Comparison of ENCODE assay signal across 18 cellular contexts in the genomic region with DNA sequence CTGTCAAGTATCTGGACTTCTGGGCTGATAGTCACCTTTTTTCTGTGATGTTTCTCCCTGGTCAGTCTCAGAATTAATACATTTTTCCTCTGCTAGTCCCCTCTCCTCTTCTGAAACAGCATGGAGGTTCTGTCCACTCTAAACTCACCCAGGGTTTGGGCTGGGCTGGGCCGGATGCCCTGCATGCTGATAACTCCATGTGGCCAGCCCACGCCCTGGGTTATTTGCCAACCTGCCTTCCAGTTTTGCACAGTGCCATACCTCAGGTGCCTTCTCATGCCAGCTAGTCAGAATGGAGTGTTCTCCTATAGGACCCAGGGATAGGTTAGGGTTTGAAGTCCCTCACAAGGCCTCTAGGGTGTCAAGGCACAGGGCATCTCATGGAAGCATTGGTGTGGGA. TPM values are rescaled to one million over a fixed set of nuclear protein-coding genes. Genes with fewer than 3 reads are reported as not detected.
A peak's percentile ranks its signal among the peaks of the same experiment; 100 is the strongest.
DNase-seq lines count a peak whose midpoint lies in the region; ATAC-seq and TF ChIP-seq lines count a peak whose summit lies in the region.
"Had no signal": no experiment of that assay in that cellular context is flagged by ENCODE, and none has a peak within 500 bp of the region (broad histone marks: within the 10 kb centered on the region; RNA-seq: fewer than 3 reads in every experiment).

No MANE protein-coding gene starts in this region.

- 97% methylated on average over 2 of the region's 2 CpGs; no CpG with 5 or more reads in 1 of the 2 experiments for WGBS in endodermal cell (ENCODE audit: insufficient coverage in 1 of 2, insufficient read length in 1 of 2), 2 experiments
- 37 to 88% (median 51%) methylated on average over 2 of the region's 2 CpGs for WGBS in stomach, 5 donors

- H3K4me3 ChIP-seq in MM.1S (ENCODE audit: low read length) (no peak overlapping the region), endodermal cell (ENCODE audit: low read length) (no peak overlapping the region), neural progenitor cell (no peak overlapping the region), stomach (no peak overlapping the region)
- H3K4me3 ChIP-seq: GM12878, K562 had no signal

- no peaks in the 10 kb centered on the region for H3K27me3 Mint-ChIP-seq in activated naive CD8-positive, alpha-beta T cell
- H3K27me3 Mint-ChIP-seq in activated naive CD8-positive, alpha-beta T cell treated with anti-CD3 and anti-CD28 coated beads for 36 hours: no peaks in the 10 kb centered on the region
- H3K27me3 Mint-ChIP-seq in endodermal cell (ENCODE audit: insufficient read depth) (no peaks in the 10 kb centered on the region), neural progenitor cell (ENCODE audit: insufficient read depth, low read depth) (no peaks in the 10 kb centered on the region)

- no peak for TF ChIP-seq EP300 in stomach (IDR thresholded peaks at IDR 0.05)

- H3K9me3 ChIP-seq in MM.1S (replicated peaks; ENCODE audit: insufficient read depth, low read length) (no peaks in the 10 kb centered on the region), endodermal cell (ENCODE audit: control insufficient read depth, low read length) (no peaks in the 10 kb centered on the region), neural progenitor cell (ENCODE audit: low read depth) (no peaks in the 10 kb centered on the region), stomach (no peaks in the 10 kb centered on the region)

- H3K27ac ChIP-seq in MM.1S (ENCODE audit: low read length) (peak overlapping the region; percentile 93), endodermal cell (ENCODE audit: low read depth, low read length) (no peak overlapping the region), neural progenitor cell (no peak overlapping the region), stomach (no peak overlapping the region)
- H3K27ac ChIP-seq: C4-2B had no signal

- H3K27me3 ChIP-seq in MM.1S (replicated peaks; ENCODE audit: insufficient read depth, low read length) (no peaks in the 10 kb centered on the region), endodermal cell (ENCODE audit: control insufficient read depth, insufficient read depth, low read length, poor library complexity, severe bottlenecking) (no peaks in the 10 kb centered on the region), neural progenitor cell (no peaks in the 10 kb centered on the region), stomach (no peaks in the 10 kb centered on the region)

- H3K9me2 ChIP-seq in MM.1S (replicated peaks; ENCODE audit: insufficient read depth, low read length): no peaks in the 10 kb centered on the region

- H3K27ac Mint-ChIP-seq in activated naive CD8-positive, alpha-beta T cell: peak overlapping the region; percentile 41
- H3K27ac Mint-ChIP-seq in activated naive CD8-positive, alpha-beta T cell treated with anti-CD3 and anti-CD28 coated beads for 36 hours: no peak overlapping the region
- H3K27ac Mint-ChIP-seq in endodermal cell: peak overlapping the region; percentile 15
- H3K27ac Mint-ChIP-seq in neural progenitor cell: peak overlapping the region; percentile 55

- H3K9ac ChIP-seq in MM.1S (ENCODE audit: low read length) (no peak overlapping the region), endodermal cell (ENCODE audit: extremely low read depth, low read length, poor library complexity, severe bottlenecking) (no peak overlapping the region), neural progenitor cell (no peak overlapping the region)

- H3K4me3 Mint-ChIP-seq in activated naive CD8-positive, alpha-beta T cell: no peak overlapping the region
- no peak overlapping the region for H3K4me3 Mint-ChIP-seq in activated naive CD8-positive, alpha-beta T cell treated with anti-CD3 and anti-CD28 coated beads for 36 hours
- H3K4me3 Mint-ChIP-seq in endodermal cell: no peak overlapping the region
- no peak overlapping the region for H3K4me3 Mint-ChIP-seq in neural progenitor cell

- H3K9me3 Mint-ChIP-seq in activated naive CD8-positive, alpha-beta T cell (ENCODE audit: low read depth): no peaks in the 10 kb centered on the region
- peaks cover 4% of the 10 kb centered on the region for H3K9me3 Mint-ChIP-seq in activated naive CD8-positive, alpha-beta T cell treated with anti-CD3 and anti-CD28 coated beads for 36 hours
- no peaks in the 10 kb centered on the region for H3K9me3 Mint-ChIP-seq in endodermal cell
- H3K9me3 Mint-ChIP-seq in neural progenitor cell: peaks cover 2% of the 10 kb centered on the region

- intact Hi-C loops in stomach (cut with DNase I; ENCODE audit: low total_unique reads): no loop called here

- ATAC-seq in HG02840 (IDR thresholded peaks at IDR 0.05; ENCODE audit: low FRiP score, unreplicated experiment): no peak
- ATAC-seq: GM12878, K562, Panc1 had no signal

- H3F3A ChIP-seq in MM.1S (ENCODE audit: insufficient read depth, low read length) (peaks cover 38% of the 10 kb centered on the region), neural progenitor cell (ENCODE audit: low read depth) (peaks cover 27% of the 10 kb centered on the region)

- no peak for DNase-seq in activated naive CD8-positive, alpha-beta T cell treated with anti-CD3 and anti-CD28 coated beads for 36 hours
- DNase-seq in MM.1S (no peak), endodermal cell (no peak), neural progenitor cell (ENCODE audit: low spot score) (no peak), T-helper 9 cell (no peak), stomach (no peak)
- DNase-seq: DMS153, NCI-H1092, NCI-H1694 treated with DMSO at 0.1 percent for 48 hours, NCI-H446 treated with DMSO at 0.1 percent for 48 hours, NCI-H774, SHP77 treated with DMSO at 0.1 percent for 48 hours had no signal

- no peak for TF ChIP-seq POLR2A in stomach (IDR thresholded peaks at IDR 0.05)

- TF ChIP-seq CTCF in MM.1S (IDR thresholded peaks at IDR 0.05; ENCODE audit: low read length) (peak; percentile 5; the same call in 1 of the 2 replicates), endodermal cell (conservative IDR thresholded peaks at IDR 0.05) (peak; percentile 47), neural progenitor cell (IDR thresholded peaks at IDR 0.05) (no peak), stomach (IDR thresholded peaks at IDR 0.05) (no peak)

- H2AFZ ChIP-seq in MM.1S (ENCODE audit: low read length) (no peak overlapping the region), neural progenitor cell (replicated peaks) (no peak overlapping the region)

- H3K79me2 ChIP-seq in MM.1S (ENCODE audit: low read length) (peaks cover 17% of the 10 kb centered on the region), neural progenitor cell (ENCODE audit: low read depth) (no peaks in the 10 kb centered on the region)

- H3K4me1 ChIP-seq in MM.1S (ENCODE audit: low read length) (peaks cover 57% of the 10 kb centered on the region), endodermal cell (ENCODE audit: control insufficient read depth, insufficient read depth, low read length) (peaks cover 3% of the 10 kb centered on the region), neural progenitor cell (peaks cover 17% of the 10 kb centered on the region), stomach (no peaks in the 10 kb centered on the region)

- peaks cover 17% of the 10 kb centered on the region for H3K4me1 Mint-ChIP-seq in activated naive CD8-positive, alpha-beta T cell (ENCODE audit: low read depth)
- H3K4me1 Mint-ChIP-seq in activated naive CD8-positive, alpha-beta T cell treated with anti-CD3 and anti-CD28 coated beads for 36 hours: peaks cover 37% of the 10 kb centered on the region
- H3K4me1 Mint-ChIP-seq in endodermal cell (peaks cover 37% of the 10 kb centered on the region), neural progenitor cell (peaks cover 34% of the 10 kb centered on the region)

- H3K4me2 ChIP-seq in MM.1S (ENCODE audit: low read depth, low read length): peak overlapping the region; percentile 61; the same call in 1 of the 2 replicates
- H3K4me2 ChIP-seq in neural progenitor cell: peak overlapping the region; percentile 41

- no peaks in the 10 kb centered on the region for H4K20me1 ChIP-seq in MM.1S (ENCODE audit: insufficient read depth, low read length)
- H4K20me1 ChIP-seq in neural progenitor cell (ENCODE audit: low read depth): peaks cover 4% of the 10 kb centered on the region

- no peaks in the 10 kb centered on the region for H3K36me3 ChIP-seq in MM.1S (replicated peaks; ENCODE audit: insufficient read depth, low read length)
- H3K36me3 ChIP-seq in endodermal cell (ENCODE audit: control insufficient read depth, insufficient read depth, low read length): no peaks in the 10 kb centered on the region
- H3K36me3 ChIP-seq in neural progenitor cell: no peaks in the 10 kb centered on the region
- no peaks in the 10 kb centered on the region for H3K36me3 ChIP-seq in stomach

- H3K36me3 Mint-ChIP-seq in activated naive CD8-positive, alpha-beta T cell: no peaks in the 10 kb centered on the region
- peaks cover 22% of the 10 kb centered on the region for H3K36me3 Mint-ChIP-seq in activated naive CD8-positive, alpha-beta T cell treated with anti-CD3 and anti-CD28 coated beads for 36 hours
- H3K36me3 Mint-ChIP-seq in endodermal cell (ENCODE audit: low read depth): no peaks in the 10 kb centered on the region
- H3K36me3 Mint-ChIP-seq in neural progenitor cell: peaks cover 2% of the 10 kb centered on the region

RNA-seq across cellular contexts. Expression of gene MEX3C, which starts 32.2 kb away (rescaled TPM):
- 10 to 100 TPM; 66.9 to 68.5 TPM for total RNA-seq in activated naive CD8-positive, alpha-beta T cell treated with anti-CD3 and anti-CD28 coated beads for 36 hours
- 10 to 100 TPM; 60.1 to 68.4 TPM for total RNA-seq in endodermal cell
- 80.9 TPM for polyA plus RNA-seq in endodermal cell (2013, experiment 1 of 2)
- 75.9 TPM for polyA plus RNA-seq in endodermal cell (2013, experiment 2 of 2)
- total RNA-seq in neural progenitor cell (ENCODE audit: low replicate concordance): 67.5 and 94.7 TPM in 2 replicates
- 10 to 100 TPM; 13.4 to 45.2 (median 30.7) TPM for total RNA-seq in stomach
- polyA plus RNA-seq in stomach: 10 to 100 TPM in 2 of 3 donors, 1 to 10 TPM in 1; 7.2 to 15.3 (median 11.0) TPM

Comparison
In these comparisons a context has a peak if more than half of its experiments do, and no peak if none do; other contexts are left out.
1. CTCF ChIP-seq: peak in MM.1S (single experiment) and endodermal cell (single experiment); none in neural progenitor cell (single experiment) and stomach (0 of 7).